25 cellular contexts compared by ENCODE assay signal in genomic region chr11:79796704-79797103, GRCh38.
A peak's percentile ranks its signal among the peaks of the same experiment; 100 is the strongest.
DNase-seq lines count a peak whose midpoint lies in the region; ATAC-seq and TF ChIP-seq lines count a peak whose summit lies in the region.
"Had no signal": no experiment of that assay in that cellular context is flagged by ENCODE, and none has a peak within 500 bp of the region (broad histone marks: within the 10 kb centered on the region; RNA-seq: fewer than 3 reads in every experiment).

No MANE protein-coding gene starts in this region.

- TF ChIP-seq RAD21 in SK-N-SH (IDR thresholded peaks at IDR 0.05; ENCODE audit: low read length), result no peak

- no peak overlapping the region for H2BK120ac ChIP-seq in mesendoderm (ENCODE audit: low read depth, low read length)

- peak overlapping the region; percentile 65 for H2BK5ac ChIP-seq in mesendoderm (ENCODE audit: low read length)

- no peaks in the 10 kb centered on the region for H3K36me3 Mint-ChIP-seq in endodermal cell (ENCODE audit: low read depth)
- H3K36me3 Mint-ChIP-seq: CD14-positive monocyte; CD4-positive, alpha-beta memory T cell; CD4-positive, CD25-positive, alpha-beta regulatory T cell; CD8-positive, alpha-beta memory T cell had no signal

- no peaks in the 10 kb centered on the region for H3K79me1 ChIP-seq in mesendoderm (ENCODE audit: low read length)

- H3K23ac ChIP-seq in mesendoderm (ENCODE audit: low read length), result no peak overlapping the region

- no peak for TF ChIP-seq CTCF in SK-N-SH (IDR thresholded peaks at IDR 0.05)
- TF ChIP-seq CTCF in endodermal cell (conservative IDR thresholded peaks at IDR 0.05), result no peak
- TF ChIP-seq CTCF in thyroid gland (IDR thresholded peaks at IDR 0.05), result no peak

- no peak for ATAC-seq in SK-N-SH treated with all-trans-retinoic acid at 6 μM for 48 hours
- ATAC-seq: GM12878 had no signal

- 0% methylated on average over 1 of the region's 1 CpG for WGBS in SK-N-SH (ENCODE audit: low lambda C conversion rate)
- 43 to 78% methylated on average over 1 of the region's 1 CpG for WGBS in endodermal cell (ENCODE audit: insufficient coverage in 1 of 2, insufficient read length in 1 of 2), 2 experiments
- WGBS in mesendoderm (ENCODE audit: extremely low coverage, insufficient coverage, low lambda C conversion rate), result no CpG with 5 or more reads among the region's 1 CpG
- 64 to 86% methylated on average over 1 of the region's 1 CpG for WGBS in thyroid gland, 2 donors

- H3K27ac Mint-ChIP-seq in endodermal cell, result no peak overlapping the region
- H3K27ac Mint-ChIP-seq: CD14-positive monocyte; CD4-positive, alpha-beta memory T cell; CD8-positive, alpha-beta memory T cell had no signal

- DNase-seq in SK-N-SH (no peak), SK-N-DZ (ENCODE audit: low spot score) (peak; percentile 87), endodermal cell (no peak), mesendoderm (peak; percentile 81), posterior cingulate gyrus (no peak), thyroid gland (no peak)
- DNase-seq: 8988T; ACHN; BE2C; C1 segment of cervical spinal cord; CD4-positive, alpha-beta memory T cell; CD4-positive, CD25-positive, alpha-beta regulatory T cell; CD8-positive, alpha-beta memory T cell; COR-L47; DMS 273 treated with DMSO at 0.1 percent for 48 hours; DMS153; DMS53; DMS79; DND-41; EL; GDM1 had no signal

- no peaks in the 10 kb centered on the region for H3F3A ChIP-seq in SK-N-SH (replicated peaks; ENCODE audit: insufficient read depth)

- TF ChIP-seq EP300 in SK-N-SH (IDR thresholded peaks at IDR 0.05; ENCODE audit: borderline replicate concordance in 1 of 2, low read depth in 1 of 2, low read length in 1 of 2), result peak in 1 of 2 experiments; percentile 47; a peak in 1 of 4 replicates

- H3K4me3 Mint-ChIP-seq in endodermal cell, result no peak overlapping the region
- H3K4me3 Mint-ChIP-seq: CD14-positive monocyte; CD4-positive, alpha-beta memory T cell; CD4-positive, CD25-positive, alpha-beta regulatory T cell; CD8-positive, alpha-beta memory T cell had no signal

- H3K4ac ChIP-seq in mesendoderm (ENCODE audit: low read depth, low read length), result no peak overlapping the region

- CTCF ChIA-PET in SK-N-SH (lab: Yijun Ruan, JAX), result no interaction called here

- H4K8ac ChIP-seq in mesendoderm (ENCODE audit: low read depth, low read length), result no peak overlapping the region

- H3K18ac ChIP-seq in mesendoderm (ENCODE audit: low read length), result no peak overlapping the region

- no peak overlapping the region for H2AK5ac ChIP-seq in mesendoderm (ENCODE audit: low read length)

- H3K4me2 ChIP-seq in SK-N-SH (no peak overlapping the region), mesendoderm (ENCODE audit: low read length) (no peak overlapping the region)
- H3K4me2 ChIP-seq: BLaER1 had no signal

- H3K9me3 Mint-ChIP-seq in endodermal cell, result peaks cover 3% of the 10 kb centered on the region

- no peaks in the 10 kb centered on the region for H3K79me2 ChIP-seq in SK-N-SH (ENCODE audit: insufficient read depth)
- H3K79me2 ChIP-seq in mesendoderm (ENCODE audit: control insufficient read depth, insufficient read depth, low read length), result no peaks in the 10 kb centered on the region

- no peak overlapping the region for H4K5ac ChIP-seq in mesendoderm (ENCODE audit: low read length)

- H2BK15ac ChIP-seq in mesendoderm (replicated peaks; ENCODE audit: low read depth), result no peak overlapping the region

- peaks cover 58% of the 10 kb centered on the region for H3K4me1 Mint-ChIP-seq in endodermal cell
- H3K4me1 Mint-ChIP-seq: CD14-positive monocyte; CD4-positive, alpha-beta memory T cell; CD4-positive, CD25-positive, alpha-beta regulatory T cell; CD8-positive, alpha-beta memory T cell had no signal

- H3K27ac ChIP-seq in SK-N-SH (ENCODE audit: low read depth in 2 of 2, low read length in 1 of 2) (no peak overlapping the region), endodermal cell (ENCODE audit: low read depth, low read length) (no peak overlapping the region), mesendoderm (ENCODE audit: low read depth, low read length) (no peak overlapping the region), thyroid gland (no peak overlapping the region)
- H3K27ac ChIP-seq: BLaER1 had no signal

- no peak overlapping the region for H3K9ac ChIP-seq in SK-N-SH
- H3K9ac ChIP-seq in endodermal cell (ENCODE audit: extremely low read depth, low read length, poor library complexity, severe bottlenecking), result no peak overlapping the region
- no peak overlapping the region for H3K9ac ChIP-seq in mesendoderm (ENCODE audit: low read length)
- H3K9ac ChIP-seq: BLaER1 had no signal

- no peak overlapping the region for H3K4me3 ChIP-seq in SK-N-SH (ENCODE audit: low read depth in 2 of 2, low read length in 1 of 2)
- peak overlapping the region; percentile 1 for H3K4me3 ChIP-seq in endodermal cell (ENCODE audit: low read length)
- no peak overlapping the region for H3K4me3 ChIP-seq in mesendoderm (ENCODE audit: low read length)
- no peak overlapping the region for H3K4me3 ChIP-seq in thyroid gland (replicated peaks in 1 of 3)
- H3K4me3 ChIP-seq: BLaER1, GM12878 had no signal

- POLR2A ChIA-PET in SK-N-SH (lab: Yijun Ruan, JAX), result no interaction called here

- H3K4me1 ChIP-seq in SK-N-SH (ENCODE audit: control insufficient read depth in 1 of 2, insufficient read depth in 2 of 2, low read depth in 1 of 2, low read length in 1 of 2), result no peaks in the 10 kb centered on the region
- peaks cover 21% of the 10 kb centered on the region for H3K4me1 ChIP-seq in endodermal cell (ENCODE audit: control insufficient read depth, insufficient read depth, low read length)
- peaks cover 6% of the 10 kb centered on the region for H3K4me1 ChIP-seq in mesendoderm (ENCODE audit: control insufficient read depth, low read depth, low read length)
- H3K4me1 ChIP-seq in thyroid gland, result no peaks in the 10 kb centered on the region
- H3K4me1 ChIP-seq: BE2C, BLaER1 had no signal

- H2AFZ ChIP-seq in SK-N-SH (ENCODE audit: low read depth), result no peak overlapping the region

- no peak for TF ChIP-seq POLR2A in thyroid gland (IDR thresholded peaks at IDR 0.05)

- H4K20me1 ChIP-seq in SK-N-SH (ENCODE audit: insufficient read depth), result no peaks in the 10 kb centered on the region
- H4K20me1 ChIP-seq: BLaER1 had no signal

- H3K9me2 ChIP-seq in SK-N-SH, result no peaks in the 10 kb centered on the region

- H3K36me3 ChIP-seq in SK-N-SH (replicated peaks in 1 of 2; ENCODE audit: control insufficient read depth in 1 of 2, insufficient read depth in 2 of 2, low read length in 1 of 2) (no peaks in the 10 kb centered on the region), endodermal cell (ENCODE audit: control insufficient read depth, insufficient read depth, low read length) (no peaks in the 10 kb centered on the region), mesendoderm (ENCODE audit: control insufficient read depth, insufficient read depth, low read length) (no peaks in the 10 kb centered on the region), thyroid gland (no peaks in the 10 kb centered on the region)
- H3K36me3 ChIP-seq: BE2C, BLaER1 had no signal

- intact Hi-C loops in posterior cingulate gyrus (cut with DNase I) (no loop called here), thyroid gland (cut with DNase I) (no loop called here)

- H3K56ac ChIP-seq in mesendoderm (ENCODE audit: low read length), result no peak overlapping the region

- H3K27me3 ChIP-seq in SK-N-SH (ENCODE audit: insufficient read depth), result no peaks in the 10 kb centered on the region
- no peaks in the 10 kb centered on the region for H3K27me3 ChIP-seq in endodermal cell (ENCODE audit: control insufficient read depth, insufficient read depth, low read length, poor library complexity, severe bottlenecking)
- H3K27me3 ChIP-seq in mesendoderm (ENCODE audit: insufficient read depth, low read length, poor library complexity), result no peaks in the 10 kb centered on the region
- H3K27me3 ChIP-seq in thyroid gland, result no peaks in the 10 kb centered on the region
- H3K27me3 ChIP-seq: BE2C, BLaER1 had no signal

- peaks cover 19% of the 10 kb centered on the region for H3K27me3 Mint-ChIP-seq in endodermal cell (ENCODE audit: insufficient read depth)
- H3K27me3 Mint-ChIP-seq: CD4-positive, alpha-beta memory T cell; CD4-positive, CD25-positive, alpha-beta regulatory T cell; CD8-positive, alpha-beta memory T cell had no signal

- H3K9me3 ChIP-seq in SK-N-SH (no peaks in the 10 kb centered on the region), endodermal cell (ENCODE audit: control insufficient read depth, low read length) (no peaks in the 10 kb centered on the region), thyroid gland (no peaks in the 10 kb centered on the region)
- H3K9me3 ChIP-seq: BE2C, BLaER1 had no signal

TF ChIP-seq in SK-N-SH, 30 proteins besides CTCF, POLR2A, EP300 and RAD21:
- TF ChIP-seq GATA2 (CRISPR knock-in tag; IDR thresholded peaks at IDR 0.05) (peak; percentile 76), JUND (IDR thresholded peaks at IDR 0.05) (no peak), NRF1 (IDR thresholded peaks at IDR 0.05; ENCODE audit: low read depth, low read length) (no peak)

TF ChIP-seq in SK-N-SH treated with all-trans-retinoic acid at 6 μM for 48 hours, 23 proteins besides CTCF, POLR2A, EP300 and RAD21 (continues in another document):
- TF ChIP-seq, protein P1, sequence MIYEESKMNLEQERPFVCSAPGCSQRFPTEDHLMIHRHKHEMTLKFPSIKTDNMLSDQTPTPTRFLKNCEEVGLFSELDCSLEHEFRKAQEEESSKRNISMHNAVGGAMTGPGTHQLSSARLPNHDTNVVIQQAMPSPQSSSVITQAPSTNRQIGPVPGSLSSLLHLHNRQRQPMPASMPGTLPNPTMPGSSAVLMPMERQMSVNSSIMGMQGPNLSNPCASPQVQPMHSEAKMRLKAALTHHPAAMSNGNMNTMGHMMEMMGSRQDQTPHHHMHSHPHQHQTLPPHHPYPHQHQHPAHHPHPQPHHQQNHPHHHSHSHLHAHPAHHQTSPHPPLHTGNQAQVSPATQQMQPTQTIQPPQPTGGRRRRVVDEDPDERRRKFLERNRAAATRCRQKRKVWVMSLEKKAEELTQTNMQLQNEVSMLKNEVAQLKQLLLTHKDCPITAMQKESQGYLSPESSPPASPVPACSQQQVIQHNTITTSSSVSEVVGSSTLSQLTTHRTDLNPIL (CRISPR knock-in tag; IDR thresholded peaks at IDR 0.05; ENCODE audit: low read depth), result no peak
- TF ChIP-seq RARB (CRISPR knock-in tag; IDR thresholded peaks at IDR 0.05), result no peak
- no peak for TF ChIP-seq GLIS3 (CRISPR knock-in tag; IDR thresholded peaks at IDR 0.05)
- TF ChIP-seq ZNF8 (CRISPR knock-in tag; IDR thresholded peaks at IDR 0.05), result no peak

Comparison
In these comparisons a context has a peak if more than half of its experiments do, and no peak if none do; other contexts are left out.
1. DNase-seq: peak in SK-N-DZ (single experiment) and mesendoderm (single experiment); none in SK-N-SH (single experiment), endodermal cell (single experiment), posterior cingulate gyrus (0 of 10) and thyroid gland (0 of 2).